In genomic region chrX:651922-652775, GRCh38 we compare ENCODE assay signal across 33 cellular contexts. TPM values are rescaled to one million over a fixed set of nuclear protein-coding genes. Genes with fewer than 3 reads are reported as not detected.
"Had no signal": no experiment of that assay in that cellular context is flagged by ENCODE, and none has a peak within 500 bp of the region (broad histone marks: within the 10 kb centered on the region; RNA-seq: fewer than 3 reads in every experiment).

No MANE protein-coding gene starts in this region.

- H3K36me3 Mint-ChIP-seq: activated CD4-positive, alpha-beta memory T cell treated with anti-CD3 and anti-CD28 coated beads for 36 hours; activated naive CD8-positive, alpha-beta T cell treated with anti-CD3 and anti-CD28 coated beads for 36 hours had no signal

- H3K4me1 Mint-ChIP-seq: activated CD4-positive, alpha-beta T cell treated with anti-CD3 and anti-CD28 coated beads, Interleukin-2, amount 10 ng/mL, durations not matched to agents 24 days and 14 days; activated naive CD8-positive, alpha-beta T cell treated with anti-CD3 and anti-CD28 coated beads for 36 hours had no signal

- H3K4me1 ChIP-seq: gastroesophageal sphincter, left lung, tibial nerve had no signal

- H3K4me3 ChIP-seq: gastroesophageal sphincter, left lung, lung, tibial nerve had no signal

- H3K36me3 ChIP-seq: brain microvascular endothelial cell, gastroesophageal sphincter, left lung, tibial nerve had no signal

- H3K27ac Mint-ChIP-seq: activated CD4-positive, alpha-beta memory T cell treated with anti-CD3 and anti-CD28 coated beads for 36 hours; activated CD4-positive, alpha-beta T cell treated with anti-CD3 and anti-CD28 coated beads, Interleukin-2, amount 10 ng/mL, durations not matched to agents 24 days and 14 days; activated naive CD4-positive, alpha-beta T cell treated with anti-CD3 and anti-CD28 coated beads for 36 hours; activated naive CD8-positive, alpha-beta T cell treated with anti-CD3 and anti-CD28 coated beads for 36 hours; activated T-helper 1 cell treated with anti-CD3 and anti-CD28 coated beads, Interleukin-12 subunit alpha, Interleukin-12 subunit beta, Interleukin-2, Interleukin-4 antibody, amounts not matched to agents 30 ng/mL and 10 ng/mL and 1 ng/mL, durations not matched to agents 14 hours and 24 hours and 36 hours; effector memory CD8-positive, alpha-beta T cell had no signal

- H3K27me3 Mint-ChIP-seq: activated CD4-positive, alpha-beta memory T cell treated with anti-CD3 and anti-CD28 coated beads for 36 hours; activated CD4-positive, alpha-beta T cell treated with anti-CD3 and anti-CD28 coated beads, Interleukin-2, amount 10 ng/mL, durations not matched to agents 24 days and 14 days; effector memory CD8-positive, alpha-beta T cell had no signal

- DNase-seq: activated CD4-positive, alpha-beta memory T cell treated with anti-CD3 and anti-CD28 coated beads for 36 hours; activated CD4-positive, alpha-beta T cell treated with anti-CD3 and anti-CD28 coated beads, Interleukin-2, amount 10 ng/mL, durations not matched to agents 24 days and 14 days; activated CD4-positive, CD25-positive, alpha-beta regulatory T cell treated with anti-CD3 and anti-CD28 coated beads, Interleukin-2, amount 50 U/mL, for 72 hours; activated CD8-positive, alpha-beta memory T cell treated with anti-CD3 and anti-CD28 coated beads, Interleukin-2, amount 50 U/mL, for 4 hours; activated effector memory CD4-positive, alpha-beta T cell treated with anti-CD3 and anti-CD28 coated beads, Interleukin-2, amount 50 U/mL, for 16 hours; activated naive CD4-positive, alpha-beta T cell treated with anti-CD3 and anti-CD28 coated beads for 36 hours; activated naive CD8-positive, alpha-beta T cell treated with anti-CD3 and anti-CD28 coated beads for 36 hours; activated T-cell treated with anti-CD3 and anti-CD28 coated beads, Interleukin-2, amount 50 U/mL, for 1 hour; brain microvascular endothelial cell; cortex of kidney; effector memory CD8-positive, alpha-beta T cell; head of caudate nucleus; hippocampal formation; kidney; left lung; mesendoderm; occipital lobe; right cardiac atrium; stimulated activated CD4-positive, alpha-beta T cell treated with anti-CD3 and anti-CD28 coated beads, Interleukin-2, amount 100 ng/mL, for 48 hours; stimulated activated naive CD4-positive, alpha-beta T cell treated with Interleukin-2 at 50 U/mL for 16 hours; T-helper 2 cell had no signal

- H3K27me3 ChIP-seq: brain microvascular endothelial cell had no signal

- H3K9me3 ChIP-seq: gastroesophageal sphincter, left lung had no signal

- ATAC-seq: effector memory CD8-positive, alpha-beta T cell; gastroesophageal sphincter; left lung; right cardiac atrium had no signal

- H3K4me3 Mint-ChIP-seq: activated CD4-positive, alpha-beta memory T cell treated with anti-CD3 and anti-CD28 coated beads for 36 hours; activated CD4-positive, alpha-beta T cell treated with anti-CD3 and anti-CD28 coated beads, Interleukin-2, amount 10 ng/mL, durations not matched to agents 24 days and 14 days; activated naive CD4-positive, alpha-beta T cell treated with anti-CD3 and anti-CD28 coated beads for 36 hours; activated naive CD8-positive, alpha-beta T cell treated with anti-CD3 and anti-CD28 coated beads for 36 hours; activated T-helper 1 cell treated with anti-CD3 and anti-CD28 coated beads, Interleukin-12 subunit alpha, Interleukin-12 subunit beta, Interleukin-2, Interleukin-4 antibody, amounts not matched to agents 30 ng/mL and 10 ng/mL and 1 ng/mL, durations not matched to agents 14 hours and 24 hours and 36 hours; effector memory CD8-positive, alpha-beta T cell had no signal

- H3K27ac ChIP-seq: brain microvascular endothelial cell, gastroesophageal sphincter, left lung had no signal

- H3K9me3 Mint-ChIP-seq: activated CD4-positive, alpha-beta memory T cell treated with anti-CD3 and anti-CD28 coated beads for 36 hours; activated CD4-positive, alpha-beta T cell treated with anti-CD3 and anti-CD28 coated beads, Interleukin-2, amount 10 ng/mL, durations not matched to agents 24 days and 14 days; activated naive CD4-positive, alpha-beta T cell treated with anti-CD3 and anti-CD28 coated beads for 36 hours; activated naive CD8-positive, alpha-beta T cell treated with anti-CD3 and anti-CD28 coated beads for 36 hours; activated T-helper 1 cell treated with anti-CD3 and anti-CD28 coated beads, Interleukin-12 subunit alpha, Interleukin-12 subunit beta, Interleukin-2, Interleukin-4 antibody, amounts not matched to agents 30 ng/mL and 10 ng/mL and 1 ng/mL, durations not matched to agents 14 hours and 24 hours and 36 hours; effector memory CD8-positive, alpha-beta T cell had no signal

RNA-seq across cellular contexts. Expression of gene SHOX, which starts 21.6 kb away (rescaled TPM):
- total RNA-seq: activated CD4-positive, alpha-beta memory T cell treated with anti-CD3 and anti-CD28 coated beads for 36 hours; activated CD4-positive, alpha-beta T cell treated with anti-CD3 and anti-CD28 coated beads, Interleukin-2, amount 10 ng/mL, durations not matched to agents 24 days and 14 days; activated CD8-positive, alpha-beta memory T cell treated with anti-CD3 and anti-CD28 coated beads for 36 hours; activated naive CD4-positive, alpha-beta T cell treated with anti-CD3 and anti-CD28 coated beads for 36 hours; activated naive CD8-positive, alpha-beta T cell treated with anti-CD3 and anti-CD28 coated beads for 36 hours; activated T-helper 1 cell treated with anti-CD3 and anti-CD28 coated beads, Interleukin-12 subunit alpha, Interleukin-12 subunit beta, Interleukin-2, Interleukin-4 antibody, amounts not matched to agents 30 ng/mL and 10 ng/mL and 1 ng/mL, durations not matched to agents 14 hours and 24 hours and 36 hours; astrocyte; chondrocyte; fibroblast of lung; fibroblast of villous mesenchyme; gastroesophageal sphincter; kidney; left lung; lung; mucosa of gallbladder; right cardiac atrium had no signal
- polyA plus RNA-seq: esophagus, fibroblast of lung, lung, neural cell, right cardiac atrium had no signal
